12 cellular contexts compared by ENCODE assay signal in the genomic region with DNA sequence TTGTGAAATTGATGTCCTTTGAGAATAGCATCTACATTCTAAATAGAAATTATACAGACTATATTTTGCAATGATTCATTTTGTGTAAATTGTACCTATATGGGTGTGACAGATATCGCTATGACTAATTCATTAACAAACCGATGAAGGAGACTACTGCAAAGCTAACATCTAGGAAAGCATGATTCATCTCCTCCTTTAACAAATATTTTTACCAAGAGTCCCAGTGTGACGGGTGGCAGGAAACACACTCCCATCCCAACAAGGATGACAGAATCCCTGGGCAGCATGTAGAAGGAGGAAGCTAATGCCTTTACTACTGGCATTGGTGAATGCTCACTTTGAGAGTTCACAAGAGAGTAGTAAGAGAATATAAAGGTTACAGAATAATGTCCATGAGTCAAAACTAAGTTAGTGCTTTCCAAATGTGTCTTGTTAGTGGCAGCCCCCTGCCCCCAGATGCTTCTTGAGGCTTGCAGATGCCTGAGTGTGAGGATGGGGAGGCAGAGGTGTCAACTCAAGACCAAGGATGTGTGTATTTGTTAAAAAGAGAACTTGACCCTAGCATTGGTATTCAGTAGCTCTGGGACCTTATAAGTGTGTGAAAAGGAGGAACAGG.
A peak's percentile ranks its signal among the peaks of the same experiment; 100 is the strongest.
DNase-seq lines count a peak whose midpoint lies in the region; ATAC-seq and TF ChIP-seq lines count a peak whose summit lies in the region.
"Had no signal": no experiment of that assay in that cellular context is flagged by ENCODE, and none has a peak within 500 bp of the region (broad histone marks: within the 10 kb centered on the region; RNA-seq: fewer than 3 reads in every experiment).

No MANE protein-coding gene starts in this region.

- peaks cover 3% of the 10 kb centered on the region for H3K36me3 ChIP-seq in thymus (ENCODE audit: control insufficient read depth, insufficient read depth)
- H3K36me3 ChIP-seq: HAP-1 had no signal

- intact Hi-C loops in activated naive CD4-positive, alpha-beta T cell treated with anti-CD3 and anti-CD28 coated beads for 36 hours (cut with micrococcal nuclease), result no loop called here

- peak; percentile 45 to 74 for ATAC-seq in activated naive CD4-positive, alpha-beta T cell treated with anti-CD3 and anti-CD28 coated beads, Interleukin-2, amount 50 U/mL, for 72 hours
- no peak for ATAC-seq in HG03439 (IDR thresholded peaks at IDR 0.05; ENCODE audit: unreplicated experiment)
- no peak for ATAC-seq in stimulated activated naive B cell treated with anti-CD40 and anti-IgM and Interleukin-4, amounts not matched to agents 10 μg/mL and 1 μg/mL and 100 μg/mL, for 72 hours (replicated peaks)

- H3K27me3 ChIP-seq in thymus (ENCODE audit: control insufficient read depth, insufficient read depth), result no peaks in the 10 kb centered on the region

- H3K9me3 ChIP-seq in thymus (ENCODE audit: control insufficient read depth), result no peaks in the 10 kb centered on the region
- H3K9me3 ChIP-seq: HAP-1 had no signal

- no peak overlapping the region for H3K4me3 Mint-ChIP-seq in activated naive CD4-positive, alpha-beta T cell treated with anti-CD3 and anti-CD28 coated beads for 36 hours
- H3K4me3 Mint-ChIP-seq in stimulated activated naive B cell treated with anti-CD40 and anti-IgM and Interleukin-4, amounts not matched to agents 10 μg/mL and 1 μg/mL and 100 μg/mL, for 72 hours, result no peak overlapping the region
- H3K4me3 Mint-ChIP-seq: neural crest cell had no signal

- peak overlapping the region; percentile 79 for H3K27ac ChIP-seq in thymus (ENCODE audit: low read depth)

- H3K4me3 ChIP-seq in fibroblast of the aortic adventitia (ENCODE audit: low read depth, low read length) (no peak overlapping the region), thymus (ENCODE audit: low read length) (no peak overlapping the region)
- H3K4me3 ChIP-seq: HAP-1 had no signal

- DNase-seq in activated naive CD4-positive, alpha-beta T cell treated with anti-CD3 and anti-CD28 coated beads, Interleukin-2, amount 50 U/mL, for 72 hours (ENCODE audit: low spot score in 2 of 2), result peak in 1 of 2 donors; percentile 6
- DNase-seq in activated naive CD4-positive, alpha-beta T cell treated with anti-CD3 and anti-CD28 coated beads for 36 hours, result no peak
- peak; percentile 35 to 78 for DNase-seq in SW 1271 (lab: John Stamatoyannopoulos, UW)
- DNase-seq in fibroblast of the aortic adventitia (ENCODE audit: low read depth), result peak; percentile 47
- no peak for DNase-seq in superior temporal gyrus (ENCODE audit: extremely low spot score)
- no peak for DNase-seq in stimulated activated naive B cell treated with anti-CD40 and anti-IgM and Interleukin-4, amounts not matched to agents 10 μg/mL and 1 μg/mL and 100 μg/mL, for 72 hours
- DNase-seq: substantia nigra had no signal

- no peaks in the 10 kb centered on the region for H3K9me3 Mint-ChIP-seq in activated naive CD4-positive, alpha-beta T cell treated with anti-CD3 and anti-CD28 coated beads, Interleukin-2, amount 50 U/mL, for 72 hours
- no peaks in the 10 kb centered on the region for H3K9me3 Mint-ChIP-seq in activated naive CD4-positive, alpha-beta T cell treated with anti-CD3 and anti-CD28 coated beads for 36 hours
- H3K9me3 Mint-ChIP-seq in stimulated activated naive B cell treated with anti-CD40 and anti-IgM and Interleukin-4, amounts not matched to agents 10 μg/mL and 1 μg/mL and 100 μg/mL, for 72 hours, result peaks cover 0 to 4% of the 10 kb centered on the region in 2 donors
- H3K9me3 Mint-ChIP-seq: activated T-helper 2 cell treated with anti-CD3 and anti-CD28 coated beads, Interferon-gamma antibody, Interleukin-2, Interleukin-4, amounts not matched to agents 10 μg/mL and 5 μg/mL and 100 μg/mL, durations not matched to agents 14 hours and 24 hours and 36 hours had no signal

- WGBS in thymus, result 93% methylated on average over 3 of the region's 3 CpGs

- H3K4me1 Mint-ChIP-seq in activated naive CD4-positive, alpha-beta T cell treated with anti-CD3 and anti-CD28 coated beads for 36 hours (ENCODE audit: low read depth), result no peaks in the 10 kb centered on the region
- no peaks in the 10 kb centered on the region for H3K4me1 Mint-ChIP-seq in stimulated activated naive B cell treated with anti-CD40 and anti-IgM and Interleukin-4, amounts not matched to agents 10 μg/mL and 1 μg/mL and 100 μg/mL, for 72 hours
- H3K4me1 Mint-ChIP-seq: neural crest cell had no signal

- H3K27ac Mint-ChIP-seq in activated naive CD4-positive, alpha-beta T cell treated with anti-CD3 and anti-CD28 coated beads, Interleukin-2, amount 50 U/mL, for 72 hours, result no peak overlapping the region
- H3K27ac Mint-ChIP-seq in activated naive CD4-positive, alpha-beta T cell treated with anti-CD3 and anti-CD28 coated beads for 36 hours, result no peak overlapping the region
- H3K27ac Mint-ChIP-seq in stimulated activated naive B cell treated with anti-CD40 and anti-IgM and Interleukin-4, amounts not matched to agents 10 μg/mL and 1 μg/mL and 100 μg/mL, for 72 hours, result no peak overlapping the region
- H3K27ac Mint-ChIP-seq: activated T-helper 2 cell treated with anti-CD3 and anti-CD28 coated beads, Interferon-gamma antibody, Interleukin-2, Interleukin-4, amounts not matched to agents 10 μg/mL and 5 μg/mL and 100 μg/mL, durations not matched to agents 14 hours and 24 hours and 36 hours had no signal

- TF ChIP-seq CTCF in fibroblast of the aortic adventitia (IDR thresholded peaks at IDR 0.05; ENCODE audit: insufficient read depth, low read length), result no peak

- peaks cover 23% of the 10 kb centered on the region for H3K4me1 ChIP-seq in thymus (ENCODE audit: control insufficient read depth, insufficient read depth, low read length)
- H3K4me1 ChIP-seq: HAP-1 had no signal

- CTCF ChIA-PET in activated naive CD4-positive, alpha-beta T cell treated with anti-CD3 and anti-CD28 coated beads for 36 hours (lab: Charles Lee), result interaction anchor here (0.8 to 1.3 kb wide), 3 partner anchors 17 to 118 kb away, joined by 3 read pairs; no protein-coding TSS in a partner anchor

- H3K36me3 Mint-ChIP-seq in activated naive CD4-positive, alpha-beta T cell treated with anti-CD3 and anti-CD28 coated beads, Interleukin-2, amount 50 U/mL, for 72 hours, result no peaks in the 10 kb centered on the region
- H3K36me3 Mint-ChIP-seq in activated naive CD4-positive, alpha-beta T cell treated with anti-CD3 and anti-CD28 coated beads for 36 hours (ENCODE audit: low read depth), result no peaks in the 10 kb centered on the region
- no peaks in the 10 kb centered on the region for H3K36me3 Mint-ChIP-seq in stimulated activated naive B cell treated with anti-CD40 and anti-IgM and Interleukin-4, amounts not matched to agents 10 μg/mL and 1 μg/mL and 100 μg/mL, for 72 hours

- peaks cover 10% of the 10 kb centered on the region for H3K27me3 Mint-ChIP-seq in activated naive CD4-positive, alpha-beta T cell treated with anti-CD3 and anti-CD28 coated beads for 36 hours (ENCODE audit: low read depth)
- H3K27me3 Mint-ChIP-seq in stimulated activated naive B cell treated with anti-CD40 and anti-IgM and Interleukin-4, amounts not matched to agents 10 μg/mL and 1 μg/mL and 100 μg/mL, for 72 hours, result peaks cover 18 to 21% of the 10 kb centered on the region in 2 donors

Comparison
In these comparisons a context has a peak if more than half of its experiments do, and no peak if none do; other contexts are left out.
1. ATAC-seq: peak in activated naive CD4-positive, alpha-beta T cell treated with anti-CD3 and anti-CD28 coated beads, Interleukin-2, amount 50 U/mL, for 72 hours (2 of 2); none in HG03439 (single experiment) and stimulated activated naive B cell treated with anti-CD40 and anti-IgM and Interleukin-4, amounts not matched to agents 10 μg/mL and 1 μg/mL and 100 μg/mL, for 72 hours (0 of 2).
2. DNase-seq: peak in SW 1271 (2 of 2) and fibroblast of the aortic adventitia (single experiment); none in activated naive CD4-positive, alpha-beta T cell treated with anti-CD3 and anti-CD28 coated beads for 36 hours (single experiment), superior temporal gyrus (single experiment) and stimulated activated naive B cell treated with anti-CD40 and anti-IgM and Interleukin-4, amounts not matched to agents 10 μg/mL and 1 μg/mL and 100 μg/mL, for 72 hours (single experiment).